In the genomic region with DNA sequence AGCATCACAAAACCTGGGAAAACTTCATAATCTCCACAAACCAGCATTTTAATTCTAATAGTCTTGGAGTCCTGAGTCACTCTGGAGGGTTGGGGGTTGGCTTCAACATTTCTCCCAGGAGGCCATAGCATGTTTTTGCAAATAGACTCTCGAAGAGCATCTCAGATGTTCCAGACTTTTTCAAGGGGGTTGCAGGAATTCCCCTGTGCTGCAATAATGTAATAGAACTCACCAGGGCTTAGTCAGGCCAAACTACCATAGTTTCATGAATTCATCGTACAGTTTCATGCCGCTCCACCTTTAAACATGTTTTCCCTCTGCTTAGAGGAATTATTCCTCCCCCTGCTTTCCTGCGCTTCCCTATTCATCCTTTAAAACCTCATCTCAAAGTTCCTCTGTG, we compare ENCODE assay signal across 17 cellular contexts.
"Had no signal": no experiment of that assay in that cellular context is flagged by ENCODE, and none has a peak within 500 bp of the region (broad histone marks: within the 10 kb centered on the region; RNA-seq: fewer than 3 reads in every experiment).

No MANE protein-coding gene starts in this region.

- DNase-seq: activated CD4-positive, alpha-beta T cell treated with anti-CD3 and anti-CD28 coated beads for 1 hour; activated CD4-positive, alpha-beta T cell treated with anti-CD3 and anti-CD28 coated beads, Interleukin-2, amount 50 U/mL, for 4 hours; cerebellar nuclear complex; effector memory CD4-positive, alpha-beta T cell; left lung; nucleus accumbens; small intestine; stimulated activated CD4-positive, alpha-beta T cell treated with anti-CD3 and anti-CD28 coated beads, Interleukin-4, amount 100 ng/mL, for 4 hours; stimulated activated CD8-positive, alpha-beta memory T cell treated with anti-CD3 and anti-CD28 coated beads, Interleukin-4, amount 100 ng/mL, for 48 hours; stimulated activated naive CD4-positive, alpha-beta T cell treated with Interleukin-2 at 50 U/mL for 16 hours; T-cell; T1000; upper lobe of right lung had no signal

- H3K4me3 ChIP-seq: hepatocyte, left lung, SK-N-MC, thoracic aorta, upper lobe of right lung had no signal

- ATAC-seq: natural killer cell treated with Interleukin-12 subunit alpha and Interleukin-12 subunit beta and Interleukin-15 and Interleukin-18, amount 100 ng/mL, for 72 hours; T-cell had no signal
